In genomic region chr10:131574707-131575430, GRCh38 we compare ENCODE assay signal across 13 cellular contexts.
"Had no signal": no experiment of that assay in that cellular context is flagged by ENCODE, and none has a peak within 500 bp of the region (broad histone marks: within the 10 kb centered on the region; RNA-seq: fewer than 3 reads in every experiment).

No MANE protein-coding gene starts in this region.

- H3K36me3 ChIP-seq: brain microvascular endothelial cell, thyroid gland had no signal

- H3K4me3 ChIP-seq: thyroid gland had no signal

- H3K4me1 ChIP-seq: thyroid gland had no signal

- H3K9me3 ChIP-seq: thyroid gland had no signal

- H3K27me3 ChIP-seq: brain microvascular endothelial cell, thyroid gland had no signal

- ATAC-seq: activated CD4-positive, alpha-beta T cell treated with anti-CD3 and anti-CD28 coated beads for 36 hours; left ventricle myocardium superior; natural killer cell treated with Interleukin-12 subunit alpha and Interleukin-12 subunit beta and Interleukin-15 and Interleukin-18, amount 100 ng/mL, for 72 hours; T-helper 17 cell had no signal

- DNase-seq: activated CD4-positive, alpha-beta memory T cell treated with anti-CD3 and anti-CD28 coated beads for 36 hours; activated CD4-positive, alpha-beta T cell treated with anti-CD3 and anti-CD28 coated beads for 36 hours; activated naive CD4-positive, alpha-beta T cell treated with Interleukin-2 at 50 U/mL for 16 hours; anterior cingulate cortex; brain microvascular endothelial cell; left ventricle myocardium superior; mesenchymal stem cell; occipital lobe; SIG-M5; stimulated activated CD4-positive, alpha-beta T cell treated with anti-CD3 and anti-CD28 coated beads, Interleukin-2, amount 100 ng/mL, for 48 hours; T-helper 17 cell; thyroid gland had no signal

- H3K27ac ChIP-seq: brain microvascular endothelial cell, thyroid gland had no signal
